ENCODE assay signal across 8 cellular contexts in the genomic region with DNA sequence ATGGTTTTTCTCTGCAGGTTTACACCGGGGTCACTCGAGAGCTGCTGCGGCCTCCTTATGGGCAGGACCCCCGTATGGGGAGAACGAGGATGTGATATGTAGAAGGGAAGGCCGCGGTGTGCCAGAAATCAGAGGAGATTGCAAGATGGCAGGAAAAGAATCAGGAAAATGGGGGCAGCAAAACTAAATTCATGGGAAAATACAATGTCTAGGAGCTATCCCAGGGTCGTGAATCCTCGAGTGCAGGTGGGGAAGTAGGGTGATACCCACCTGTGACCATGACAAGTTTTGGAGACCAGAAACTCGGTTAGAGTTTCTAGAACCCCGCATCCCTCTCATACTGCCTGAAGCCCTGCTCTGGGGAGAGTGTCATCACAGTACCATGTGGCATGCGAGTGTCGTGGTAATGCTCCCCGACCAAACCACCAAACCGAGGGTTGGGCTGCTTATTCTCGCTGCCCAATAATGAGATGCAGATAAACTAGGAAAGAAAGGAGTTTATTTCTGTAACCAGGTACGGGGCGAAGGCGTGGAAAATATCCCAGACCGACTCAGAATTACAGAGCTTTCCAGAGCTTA. TPM values are rescaled to one million over a fixed set of nuclear protein-coding genes. Genes with fewer than 3 reads are reported as not detected.
DNase-seq lines count a peak whose midpoint lies in the region; ATAC-seq and TF ChIP-seq lines count a peak whose summit lies in the region.

No MANE protein-coding gene starts in this region.

- no peaks in the 10 kb centered on the region for H3K9me3 Mint-ChIP-seq in dendritic cell treated with granulocyte-macrophage colony-stimulating factor and Interleukin-4, amounts not matched to agents 40 ng/mL and 50 ng/mL, for 4 days
- H3K9me3 Mint-ChIP-seq in naive B cell: no peaks in the 10 kb centered on the region

- peaks cover 43% of the 10 kb centered on the region for H3K36me3 Mint-ChIP-seq in dendritic cell treated with granulocyte-macrophage colony-stimulating factor and Interleukin-4, amounts not matched to agents 40 ng/mL and 50 ng/mL, for 4 days (ENCODE audit: low read depth)
- H3K36me3 Mint-ChIP-seq in naive B cell: no peaks in the 10 kb centered on the region

- H3K27me3 ChIP-seq in uterus: no peaks in the 10 kb centered on the region

- no peak for TF ChIP-seq CTCF in VCaP (conservative IDR thresholded peaks at IDR 0.05)
- TF ChIP-seq CTCF in uterus (IDR thresholded peaks at IDR 0.05): no peak

- peak overlapping the region; percentile 97 for H3K27ac Mint-ChIP-seq in dendritic cell treated with granulocyte-macrophage colony-stimulating factor and Interleukin-4, amounts not matched to agents 40 ng/mL and 50 ng/mL, for 4 days
- peak overlapping the region; percentile 96 to 99 (median 98) for H3K27ac Mint-ChIP-seq in naive B cell

- H3K4me3 Mint-ChIP-seq in dendritic cell treated with granulocyte-macrophage colony-stimulating factor and Interleukin-4, amounts not matched to agents 40 ng/mL and 50 ng/mL, for 4 days: peak overlapping the region; percentile 94
- peak overlapping the region; percentile 92 to 100 (median 96) for H3K4me3 Mint-ChIP-seq in naive B cell

- DNase-seq in naive B cell (no peak), uterus (no peak)

- peak overlapping the region; percentile 77 for H3K4me3 ChIP-seq in GM08714 (ENCODE audit: low read length)
- peak overlapping the region; percentile 58 to 61 for H3K4me3 ChIP-seq in uterus

- intact Hi-C loops in dendritic cell treated with granulocyte-macrophage colony-stimulating factor and Interleukin-4, amounts not matched to agents 40 ng/mL and 50 ng/mL, for 4 days (cut with micrococcal nuclease): loop anchor here (2.0 to 5.0 kb wide), 2 partner anchors 51 to 1175 kb away; partner anchors contain the start of genes CRBN and SETMAR
- intact Hi-C loops in uterus (cut with DNase I; ENCODE audit: low total_unique reads): no loop called here

- H3K27ac ChIP-seq in VCaP (peak overlapping the region; percentile 98), uterus (peak overlapping the region; percentile 86 to 87)

- H3K4me1 Mint-ChIP-seq in dendritic cell treated with granulocyte-macrophage colony-stimulating factor and Interleukin-4, amounts not matched to agents 40 ng/mL and 50 ng/mL, for 4 days (ENCODE audit: low read depth): peaks cover 30% of the 10 kb centered on the region
- peaks cover 25 to 34% (median 31%) of the 10 kb centered on the region in 3 donors for H3K4me1 Mint-ChIP-seq in naive B cell

- no peaks in the 10 kb centered on the region for H3K9me3 ChIP-seq in uterus

- ATAC-seq in HG02981 (IDR thresholded peaks at IDR 0.05; ENCODE audit: unreplicated experiment) (peak; percentile 22), naive B cell (ENCODE audit: low read depth in 2 of 2) (no peak), HG02970 (IDR thresholded peaks at IDR 0.05; ENCODE audit: low FRiP score, unreplicated experiment) (no peak), GM21423 (IDR thresholded peaks at IDR 0.05; ENCODE audit: unreplicated experiment) (no peak)

- H3K27me3 Mint-ChIP-seq in dendritic cell treated with granulocyte-macrophage colony-stimulating factor and Interleukin-4, amounts not matched to agents 40 ng/mL and 50 ng/mL, for 4 days: no peaks in the 10 kb centered on the region
- no peaks in the 10 kb centered on the region for H3K27me3 Mint-ChIP-seq in naive B cell

- no peaks in the 10 kb centered on the region for H3K36me3 ChIP-seq in uterus

- TF ChIP-seq POLR2A in uterus (IDR thresholded peaks at IDR 0.05): no peak

- no peaks in the 10 kb centered on the region for H3K4me1 ChIP-seq in uterus

RNA-seq across cellular contexts. Expression of gene TRNT1, which starts 0.8 kb away (rescaled TPM):
- polyA plus RNA-seq in naive B cell (ENCODE audit: low read depth in 6 of 6): 10 to 100 TPM; 15.6 to 29.8 (median 24.3) TPM
- total RNA-seq in uterus: 10 to 100 TPM; 12.9 to 38.5 (median 22.8) TPM

RNA-seq across cellular contexts. Expression of gene IL5RA, which starts 17.3 kb away (rescaled TPM):
- polyA plus RNA-seq in naive B cell (ENCODE audit: low read depth in 6 of 6): under 1 TPM in 2 of 6 donors, not detected in 4; 0.05 to 0.49 TPM
- 1 to 10 TPM in 1 of 4 donors, under 1 TPM in 2, not detected in 1; under 0.01 to 3.6 (median 0.64) TPM for total RNA-seq in uterus

RNA-seq across cellular contexts. Expression of gene CRBN, which starts 52.0 kb away (rescaled TPM):
- polyA plus RNA-seq in naive B cell (ENCODE audit: low read depth in 6 of 6): 100 to 1,000 TPM in 4 of 6 donors, 10 to 100 TPM in 2; 89.9 to 132 (median 116) TPM
- 100 to 1,000 TPM in 1 of 4 donors, 10 to 100 TPM in 3; 40.2 to 207 (median 74.5) TPM for total RNA-seq in uterus
